ENCODE assay signal across 25 cellular contexts in genomic region chr11:420911-421321, GRCh38. TPM values are rescaled to one million over a fixed set of nuclear protein-coding genes. Genes with fewer than 3 reads are reported as not detected.
DNase-seq lines count a peak whose midpoint lies in the region; ATAC-seq and TF ChIP-seq lines count a peak whose summit lies in the region.
"Had no signal": no experiment of that assay in that cellular context is flagged by ENCODE, and none has a peak within 500 bp of the region (broad histone marks: within the 10 kb centered on the region; RNA-seq: fewer than 3 reads in every experiment).

No MANE protein-coding gene starts in this region.

- no peak overlapping the region for H2BK5ac ChIP-seq in neuronal stem cell (ENCODE audit: low read length)

- H3K36me3 Mint-ChIP-seq in WTC11: no peaks in the 10 kb centered on the region; the same call in 1 of the 2 replicates

- peaks cover 9% of the 10 kb centered on the region for H3K4me1 Mint-ChIP-seq in WTC11

- H2BK15ac ChIP-seq in neuronal stem cell (ENCODE audit: low read length): peak overlapping the region; percentile 75

- peak; percentile 67 for DNase-seq in cardiac septum (ENCODE audit: low spot score)
- no peak for DNase-seq in left ventricle myocardium inferior
- peak; percentile 54 for DNase-seq in RWPE2 (ENCODE audit: low spot score)
- peak; percentile 11 for DNase-seq in WTC11 (ENCODE audit: low spot score)
- no peak for DNase-seq in neuronal stem cell (ENCODE audit: low spot score)
- DNase-seq in HuH-7.5 (ENCODE audit: low spot score): no peak
- no peak for DNase-seq in body of pancreas
- DNase-seq: C1 segment of cervical spinal cord; Caco-2; GOT3; HFFc6; IMR-90; KG1; MM.1S; NCI-H2029; NCI-H446; NCI-H526; NCI-H82; NK-92 treated with Interleukin-12 subunit alpha and Interleukin-12 subunit beta, amount 100 ng/mL, for 24 hours; PC-9; SHP77 treated with DMSO at 0.1 percent for 48 hours had no signal

- H3K27me3 ChIP-seq in left ventricle myocardium inferior (ENCODE audit: low read depth): peaks cover 82% of the 10 kb centered on the region
- no peaks in the 10 kb centered on the region for H3K27me3 ChIP-seq in RWPE2 (ENCODE audit: insufficient read depth, poor library complexity, severe bottlenecking)
- peaks cover 12 to 48% (median 30%) of the 10 kb centered on the region in 3 experiments for H3K27me3 ChIP-seq in neuronal stem cell (ENCODE audit: control insufficient read depth in 3 of 3, insufficient read depth in 3 of 3, low read depth in 1 of 3, low read length in 3 of 3)
- H3K27me3 ChIP-seq in body of pancreas: no peaks in the 10 kb centered on the region

- no CpG with 5 or more reads among the region's 21 CpGs for WGBS in neuronal stem cell (ENCODE audit: extremely low coverage in 2 of 2, insufficient read length in 2 of 2, insufficient replicate concordance in 1 of 2), 2 donors
- WGBS in body of pancreas, 2 donors: 93 to 100% methylated on average over 3 to 14 of the region's 21 CpGs

- H2BK120ac ChIP-seq in neuronal stem cell (ENCODE audit: low read depth, low read length): no peak overlapping the region

- no peak overlapping the region for H3K9ac ChIP-seq in neuronal stem cell (ENCODE audit: low read depth, low read length, poor library complexity)

- no peak overlapping the region for H3K4me3 ChIP-seq in left ventricle myocardium inferior
- no peak overlapping the region for H3K4me3 ChIP-seq in RWPE2 (ENCODE audit: severe bottlenecking)
- H3K4me3 ChIP-seq in neuronal stem cell (ENCODE audit: low read length in 2 of 2): no peak overlapping the region
- no peak overlapping the region for H3K4me3 ChIP-seq in body of pancreas
- H3K4me3 ChIP-seq: HAP-1, PC-9 had no signal

- H3K4me1 ChIP-seq in left ventricle myocardium inferior (peaks cover 21% of the 10 kb centered on the region), RWPE2 (ENCODE audit: insufficient read depth, poor library complexity, severe bottlenecking) (peaks cover 2% of the 10 kb centered on the region), neuronal stem cell (ENCODE audit: control insufficient read depth in 2 of 2, insufficient read depth in 1 of 2, low read depth in 1 of 2, low read length in 2 of 2) (peaks cover 0 to 2% of the 10 kb centered on the region in 2 donors), body of pancreas (peaks cover 15% of the 10 kb centered on the region)
- H3K4me1 ChIP-seq: HAP-1 had no signal

- H3K9me3 ChIP-seq in left ventricle myocardium inferior (replicated peaks) (no peaks in the 10 kb centered on the region), RWPE2 (ENCODE audit: severe bottlenecking) (no peaks in the 10 kb centered on the region), neuronal stem cell (replicated peaks in 1 of 2; ENCODE audit: control insufficient read depth in 2 of 2, insufficient read depth in 1 of 2, low read depth in 1 of 2, low read length in 2 of 2) (peaks cover 0 to 2% of the 10 kb centered on the region in 2 donors), body of pancreas (no peaks in the 10 kb centered on the region)
- H3K9me3 ChIP-seq: Caco-2, HAP-1 had no signal

- no peak overlapping the region for H2BK12ac ChIP-seq in neuronal stem cell (ENCODE audit: low read length)

- H4K91ac ChIP-seq in neuronal stem cell (ENCODE audit: low read depth, low read length, poor library complexity): no peak overlapping the region

- H3K27ac Mint-ChIP-seq in WTC11: no peak overlapping the region
- H3K27ac Mint-ChIP-seq: HFFc6 had no signal

- no peak overlapping the region for H3K4me2 ChIP-seq in neuronal stem cell (ENCODE audit: insufficient read depth, low read length, poor library complexity, severe bottlenecking)
- H3K4me2 ChIP-seq: PC-9 had no signal

- no peak overlapping the region for H2AFZ ChIP-seq in neuronal stem cell (ENCODE audit: low read length)
- H2AFZ ChIP-seq: PC-9 had no signal

- no peak overlapping the region for H3K23ac ChIP-seq in neuronal stem cell (ENCODE audit: low read depth, low read length, poor library complexity)

- no peak overlapping the region for H2AK5ac ChIP-seq in neuronal stem cell (ENCODE audit: low read depth, low read length)

- H3K27ac ChIP-seq in left ventricle myocardium inferior (replicated peaks) (no peak overlapping the region), RWPE2 (ENCODE audit: poor library complexity, severe bottlenecking) (no peak overlapping the region), neuronal stem cell (replicated peaks; ENCODE audit: low read length) (no peak overlapping the region), body of pancreas (no peak overlapping the region)
- H3K27ac ChIP-seq: PC-9 had no signal

- H4K8ac ChIP-seq in neuronal stem cell (ENCODE audit: low read depth, low read length): no peak overlapping the region

- H3K79me1 ChIP-seq in neuronal stem cell (ENCODE audit: low read depth, low read length): no peaks in the 10 kb centered on the region

- TF ChIP-seq POLR2A in body of pancreas (IDR thresholded peaks at IDR 0.05): no peak

- H3K36me3 ChIP-seq in left ventricle myocardium inferior (no peaks in the 10 kb centered on the region), RWPE2 (ENCODE audit: low read depth) (peaks cover 8% of the 10 kb centered on the region; the same call in 1 of the 2 replicates), neuronal stem cell (replicated peaks in 1 of 2; ENCODE audit: control insufficient read depth in 2 of 2, insufficient read depth in 2 of 2, low read length in 2 of 2) (no peaks in the 10 kb centered on the region), body of pancreas (replicated peaks in 1 of 2; ENCODE audit: insufficient read depth in 1 of 2, low read depth in 2 of 2) (no peaks in the 10 kb centered on the region)
- H3K36me3 ChIP-seq: HAP-1 had no signal

- H3K9me3 Mint-ChIP-seq in WTC11: no peaks in the 10 kb centered on the region
- H3K9me3 Mint-ChIP-seq: CD4-positive, alpha-beta memory T cell; HFFc6 had no signal

- CTCF ChIA-PET in WTC11 (lab: Charles Lee): interaction anchor here (1.3 kb wide), 1 partner anchor 27 kb away, joined by 3 read pairs; no protein-coding TSS in a partner anchor

- H3K4ac ChIP-seq in neuronal stem cell (ENCODE audit: low read length): no peak overlapping the region

- POLR2A ChIA-PET in WTC11 (lab: Charles Lee): no interaction called here

- H3K27me3 Mint-ChIP-seq in WTC11 (ENCODE audit: low read depth): peaks cover 22% of the 10 kb centered on the region
- H3K27me3 Mint-ChIP-seq: CD4-positive, alpha-beta memory T cell had no signal

- intact Hi-C loops in cardiac septum (cut with DNase I): no loop called here
- intact Hi-C loops in left ventricle myocardium inferior (cut with micrococcal nuclease): no loop called here
- intact Hi-C loops in body of pancreas (cut with DNase I): no loop called here

- H3K18ac ChIP-seq in neuronal stem cell (ENCODE audit: low read length): no peak overlapping the region

- no peak overlapping the region for H3K4me3 Mint-ChIP-seq in WTC11
- H3K4me3 Mint-ChIP-seq: CD4-positive, alpha-beta memory T cell; HFFc6 had no signal

- H3K14ac ChIP-seq in neuronal stem cell (ENCODE audit: low read length): peak overlapping the region; percentile 38

- TF ChIP-seq CTCF in left ventricle myocardium inferior (IDR thresholded peaks at IDR 0.05; ENCODE audit: borderline replicate concordance): no peak
- TF ChIP-seq CTCF in RWPE2 (IDR thresholded peaks at IDR 0.05; ENCODE audit: poor library complexity, severe bottlenecking): no peak
- TF ChIP-seq CTCF in WTC11 (IDR thresholded peaks at IDR 0.05): no peak
- TF ChIP-seq CTCF in body of pancreas (IDR thresholded peaks at IDR 0.05): no peak

- no peak for ATAC-seq in RWPE2 (ENCODE audit: low read depth)
- no peak for ATAC-seq in WTC11
- no peak for ATAC-seq in body of pancreas

TF ChIP-seq in WTC11, 78 proteins besides CTCF, POLR2A, EP300 and RAD21:
- TF ChIP-seq IRF2 (CRISPR knock-in tag; IDR thresholded peaks at IDR 0.05; ENCODE audit: borderline replicate concordance, low read depth) (no peak), PRRX2 (CRISPR knock-in tag; IDR thresholded peaks at IDR 0.05) (no peak), TCF7 (CRISPR knock-in tag; IDR thresholded peaks at IDR 0.05; ENCODE audit: low read depth) (no peak), CBFB (CRISPR knock-in tag; IDR thresholded peaks at IDR 0.05; ENCODE audit: low read depth) (no peak), JAZF1 (CRISPR knock-in tag; IDR thresholded peaks at IDR 0.05) (no peak)

RNA-seq across cellular contexts. Expression of gene SIGIRR, which starts 6.1 kb away (rescaled TPM):
- total RNA-seq in cardiac septum (33.3 TPM), left ventricle myocardium inferior (34.9 TPM), WTC11 (2021) (85.2 to 98.9 TPM (median 91.8 TPM) in 3 replicates), body of pancreas (10 to 100 TPM; 50.8 to 65.6 TPM)
- 15.1 TPM for polyA plus RNA-seq in neuronal stem cell (2013, experiment 1 of 2)
- 13.4 TPM for polyA plus RNA-seq in neuronal stem cell (2013, experiment 2 of 2)

RNA-seq across cellular contexts. Expression of gene ANO9, which starts 20.9 kb away (rescaled TPM):
- total RNA-seq in cardiac septum: 0.38 TPM
- 0.11 TPM for total RNA-seq in left ventricle myocardium inferior
- total RNA-seq in WTC11 (2021): 13.2 to 17.6 TPM (median 16.6 TPM) in 3 replicates
- polyA plus RNA-seq in neuronal stem cell (2013, experiment 1 of 2): 2.8 TPM
- polyA plus RNA-seq in neuronal stem cell (2013, experiment 2 of 2): 1.9 TPM
- total RNA-seq in body of pancreas: 10 to 100 TPM; 15.6 to 26.4 TPM
- total RNA-seq: A673, HFFc6, IMR-90, RPMI7951 had no signal
- polyA plus RNA-seq: IMR-90 had no signal

RNA-seq across cellular contexts. Expression of gene PKP3, which starts 26.9 kb away (rescaled TPM):
- total RNA-seq in cardiac septum: 0.83 TPM
- 0.52 TPM for total RNA-seq in left ventricle myocardium inferior
- 17.3 to 23.4 TPM (median 21.4 TPM) in 3 replicates for total RNA-seq in WTC11 (2021)
- polyA plus RNA-seq in neuronal stem cell (2013, experiment 1 of 2): 0.40 TPM
- polyA plus RNA-seq in neuronal stem cell (2013, experiment 2 of 2): 0.40 TPM
- 10 to 100 TPM; 46.2 to 48.8 TPM for total RNA-seq in body of pancreas
- total RNA-seq: A673; CD4-positive, alpha-beta memory T cell had no signal

RNA-seq across cellular contexts. Expression of gene PTDSS2, which starts 29.2 kb away (rescaled TPM):
- total RNA-seq in cardiac septum: 24.9 TPM
- total RNA-seq in left ventricle myocardium inferior: 30.2 TPM
- 49.5 to 56.8 TPM (median 55.2 TPM) in 3 replicates for total RNA-seq in WTC11 (2021)
- 27.4 TPM for polyA plus RNA-seq in neuronal stem cell (2013, experiment 1 of 2)
- polyA plus RNA-seq in neuronal stem cell (2013, experiment 2 of 2): 26.0 TPM
- total RNA-seq in body of pancreas: 10 to 100 TPM; 17.4 to 93.3 TPM

RNA-seq across cellular contexts. Expression of gene B4GALNT4, which starts 51.6 kb away (rescaled TPM):
- total RNA-seq in cardiac septum: 0.24 TPM
- 1.5 TPM for total RNA-seq in left ventricle myocardium inferior
- 88.0 to 113 TPM (median 97.8 TPM) in 3 replicates for total RNA-seq in WTC11 (2021)
- polyA plus RNA-seq in neuronal stem cell (2013, experiment 1 of 2): 87.0 TPM
- 87.3 TPM for polyA plus RNA-seq in neuronal stem cell (2013, experiment 2 of 2)
- total RNA-seq in body of pancreas: 1 to 10 TPM in 1 of 2 donors, not detected in 1; 2.1 TPM
- total RNA-seq: RPMI7951 had no signal
- polyA plus RNA-seq: CD4-positive, alpha-beta memory T cell had no signal

Comparison
In these comparisons a context has a peak if more than half of its experiments do, and no peak if none do; other contexts are left out.
1. DNase-seq: peak in cardiac septum (single experiment), RWPE2 (single experiment) and WTC11 (single experiment); none in left ventricle myocardium inferior (single experiment), neuronal stem cell (single experiment), HuH-7.5 (single experiment) and body of pancreas (0 of 4).
2. RNA of gene ANO9, which starts 20.9 kb away (total RNA-seq): 15.6 to 26.4 TPM in body of pancreas and 13.2 to 17.6 TPM in WTC11; 0.38 TPM in cardiac septum (single experiment) and 0.11 TPM in left ventricle myocardium inferior (single experiment); every median in the first group is over 10 times any median in the second.